Comparison of ENCODE assay signal across 1 cellular context in the genomic region with DNA sequence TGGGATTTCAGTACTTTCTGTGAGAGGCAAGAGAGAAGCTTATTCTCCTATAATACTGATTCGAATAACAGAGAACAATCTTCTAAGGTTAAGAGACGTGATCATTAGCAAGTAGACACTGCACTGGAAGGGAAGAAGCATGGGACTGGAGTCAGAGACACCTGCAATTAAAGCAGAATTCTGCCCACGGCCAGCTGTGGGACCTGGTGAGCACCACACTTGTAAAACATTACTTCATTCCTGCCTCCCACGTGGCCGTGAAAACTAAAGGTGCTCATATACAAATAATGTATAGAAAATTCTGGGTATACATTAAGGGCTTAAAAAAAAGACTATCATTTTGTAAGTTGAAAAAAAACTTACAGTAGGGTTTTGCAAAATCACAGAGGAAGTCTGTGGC.
TF ChIP-seq lines count a peak whose summit lies in the region.

No MANE protein-coding gene starts in this region.

TF ChIP-seq in neural cell, 6 proteins besides CTCF, POLR2A, EP300 and RAD21 (continued from another document):
- TF ChIP-seq REST (IDR thresholded peaks at IDR 0.05; ENCODE audit: borderline replicate concordance) (no peak), POLR2AphosphoS5 (IDR thresholded peaks at IDR 0.05) (no peak), SMC3 (conservative IDR thresholded peaks at IDR 0.05; ENCODE audit: poor library complexity) (no peak)
TF ChIP-seq in neural cell: peak in this region for 0.
